ENCODE assay signal across 16 cellular contexts in the genomic region with DNA sequence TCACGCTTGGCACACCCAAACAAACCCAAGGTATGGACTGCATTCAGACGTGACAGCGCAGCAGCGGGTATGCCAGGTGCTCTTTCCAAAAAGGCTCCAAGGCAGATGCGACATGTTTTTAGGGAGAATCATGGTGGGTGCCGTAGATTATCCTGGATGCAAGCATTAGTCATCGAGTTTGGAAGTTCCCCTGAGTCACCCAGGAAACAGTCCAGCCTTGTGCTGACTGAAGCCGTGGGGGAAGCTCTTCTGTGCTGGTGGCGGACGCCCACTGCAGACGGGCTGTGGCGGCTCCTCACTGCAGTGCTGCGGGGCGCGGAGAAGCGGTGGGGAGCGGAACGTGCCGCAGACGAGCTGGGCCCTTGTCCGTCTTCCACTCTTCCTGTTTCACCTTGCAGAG. TPM values are rescaled to one million over a fixed set of nuclear protein-coding genes. Genes with fewer than 3 reads are reported as not detected.
A peak's percentile ranks its signal among the peaks of the same experiment; 100 is the strongest.
DNase-seq lines count a peak whose midpoint lies in the region; ATAC-seq, FAIRE-seq and TF ChIP-seq lines count a peak whose summit lies in the region.
"Had no signal": no experiment of that assay in that cellular context is flagged by ENCODE, and none has a peak within 500 bp of the region (broad histone marks: within the 10 kb centered on the region; RNA-seq: fewer than 3 reads in every experiment).

No MANE protein-coding gene starts in this region.

- peaks cover 42% of the 10 kb centered on the region for H3K36me3 ChIP-seq in brain microvascular endothelial cell (replicated peaks)
- peaks cover 18 to 59% of the 10 kb centered on the region in 2 experiments for H3K36me3 ChIP-seq in keratinocyte (ENCODE audit: control insufficient read depth in 2 of 2, extremely low read depth in 1 of 2, insufficient read depth in 2 of 2, low read length in 2 of 2)

- no peaks in the 10 kb centered on the region for H3K36me3 Mint-ChIP-seq in T-helper 17 cell (ENCODE audit: low read depth)
- H3K36me3 Mint-ChIP-seq in activated T-helper 2 cell treated with anti-CD3 and anti-CD28 coated beads, Interferon-gamma antibody, Interleukin-2, Interleukin-4, amounts not matched to agents 10 μg/mL and 5 μg/mL and 100 μg/mL, durations not matched to agents 14 hours and 24 hours and 36 hours (ENCODE audit: low read depth): peaks cover 81% of the 10 kb centered on the region

- FAIRE-seq in keratinocyte (lab: Jason Lieb, UNC) (peak; percentile 95), GM12892 (lab: Jason Lieb, UNC) (no peak)

- H3K4me2 ChIP-seq in keratinocyte (ENCODE audit: control insufficient read depth, extremely low read depth, insufficient read depth, low read depth, low read length): peak overlapping the region; percentile 52

- H3K9ac ChIP-seq in keratinocyte (ENCODE audit: control insufficient read depth, extremely low read depth, insufficient read depth, low read length): peak overlapping the region; percentile 74
- H3K9ac ChIP-seq: BLaER1 treated with 17β-estradiol and CSF1 and Interleukin-3, amounts not matched to agents 10 nM and 100 nM had no signal

- H3K4me3 ChIP-seq in AG04450 (ENCODE audit: low read depth, low read length) (no peak overlapping the region), brain microvascular endothelial cell (ENCODE audit: low read depth, low read length) (peak overlapping the region; percentile 5), keratinocyte (ENCODE audit: control insufficient read depth in 2 of 3, extremely low read depth in 1 of 3, insufficient read depth in 2 of 3, low read depth in 1 of 3, low read length in 3 of 3) (peak overlapping the region in 1 of 3 experiments; percentile 1)
- H3K4me3 ChIP-seq: BLaER1 treated with 17β-estradiol and CSF1 and Interleukin-3, amounts not matched to agents 10 nM and 100 nM had no signal

- TF ChIP-seq CTCF in AG04450 (IDR thresholded peaks at IDR 0.05; ENCODE audit: low read depth, low read length): no peak
- TF ChIP-seq CTCF in brain microvascular endothelial cell (IDR thresholded peaks at IDR 0.05; ENCODE audit: low read depth, low read length, missing control alignments): no peak
- peak in 1 of 3 experiments; percentile 28 for TF ChIP-seq CTCF in keratinocyte (optimal IDR thresholded peaks at IDR 0.05 in 1 of 3, IDR thresholded peaks at IDR 0.05 in 1 of 3, conservative IDR thresholded peaks at IDR 0.05 in 1 of 3; ENCODE audit: extremely low read depth in 1 of 3, insufficient read depth in 2 of 3, low read length in 3 of 3)

- no peak for ATAC-seq in T-helper 17 cell

- H3K9me1 ChIP-seq in keratinocyte (ENCODE audit: control insufficient read depth, extremely low read depth, insufficient read depth, low read length): peaks cover 2% of the 10 kb centered on the region

- peaks cover 58% of the 10 kb centered on the region for H3K79me2 ChIP-seq in keratinocyte (ENCODE audit: control insufficient read depth, insufficient read depth, low read length)

- CTCF ChIA-PET in AG04450 (lab: Charles Lee): interaction anchor here (0.6 to 4.0 kb wide), 2 partner anchors 14 to 104 kb away, joined by 6 to 29 read pairs; a partner anchor contains a TSS

- dilution Hi-C loops in keratinocyte (cut with MboI; ENCODE audit: extremely low pct_ligation_motif_present, low sequenced_read_pairs): no loop called here

- no peak overlapping the region for H3K27ac Mint-ChIP-seq in T-helper 17 cell
- no peak overlapping the region for H3K27ac Mint-ChIP-seq in activated T-helper 2 cell treated with anti-CD3 and anti-CD28 coated beads, Interferon-gamma antibody, Interleukin-2, Interleukin-4, amounts not matched to agents 10 μg/mL and 5 μg/mL and 100 μg/mL, durations not matched to agents 14 hours and 24 hours and 36 hours
- H3K27ac Mint-ChIP-seq: activated T-helper 1 cell treated with anti-CD3 and anti-CD28 coated beads, Interleukin-12 subunit alpha, Interleukin-12 subunit beta, Interleukin-2, Interleukin-4 antibody, amounts not matched to agents 30 ng/mL and 10 ng/mL and 1 ng/mL, durations not matched to agents 14 hours and 24 hours and 36 hours had no signal

- H2AFZ ChIP-seq in keratinocyte (ENCODE audit: control insufficient read depth, low read length): no peak overlapping the region

- H3K9me3 ChIP-seq in AG04450 (ENCODE audit: control insufficient read depth, insufficient read depth, low read length) (peaks cover 8% of the 10 kb centered on the region), keratinocyte (ENCODE audit: control insufficient read depth, low read depth, low read length) (peaks cover 7% of the 10 kb centered on the region), T-helper 17 cell (ENCODE audit: control insufficient read depth, low read length, poor library complexity, severe bottlenecking) (no peaks in the 10 kb centered on the region)
- H3K9me3 ChIP-seq: BLaER1 treated with 17β-estradiol and CSF1 and Interleukin-3, amounts not matched to agents 10 nM and 100 nM had no signal

- POLR2A ChIA-PET in AG04450 (lab: Yijun Ruan, JAX): no interaction called here

- no peak for TF ChIP-seq POLR2A in GM12892 (IDR thresholded peaks at IDR 0.05; ENCODE audit: low read depth, low read length)

- H3K27me3 ChIP-seq in AG04450 (ENCODE audit: control insufficient read depth, insufficient read depth, low read length) (no peaks in the 10 kb centered on the region), brain microvascular endothelial cell (replicated peaks) (no peaks in the 10 kb centered on the region), keratinocyte (ENCODE audit: control insufficient read depth, extremely low read depth, insufficient read depth, low read length) (no peaks in the 10 kb centered on the region)
- H3K27me3 ChIP-seq: BLaER1 treated with 17β-estradiol and CSF1 and Interleukin-3, amounts not matched to agents 10 nM and 100 nM had no signal

- H3K4me3 Mint-ChIP-seq in T-helper 17 cell: no peak overlapping the region
- no peak overlapping the region for H3K4me3 Mint-ChIP-seq in activated T-helper 2 cell treated with anti-CD3 and anti-CD28 coated beads, Interferon-gamma antibody, Interleukin-2, Interleukin-4, amounts not matched to agents 10 μg/mL and 5 μg/mL and 100 μg/mL, durations not matched to agents 14 hours and 24 hours and 36 hours (ENCODE audit: low read depth)
- H3K4me3 Mint-ChIP-seq: activated T-helper 1 cell treated with anti-CD3 and anti-CD28 coated beads, Interleukin-12 subunit alpha, Interleukin-12 subunit beta, Interleukin-2, Interleukin-4 antibody, amounts not matched to agents 30 ng/mL and 10 ng/mL and 1 ng/mL, durations not matched to agents 14 hours and 24 hours and 36 hours; neural crest cell had no signal

- H4K20me1 ChIP-seq in keratinocyte (ENCODE audit: control insufficient read depth, extremely low read depth, insufficient read depth, low read length): no peaks in the 10 kb centered on the region

- H3K4me1 Mint-ChIP-seq in T-helper 17 cell: peaks cover 4% of the 10 kb centered on the region
- no peaks in the 10 kb centered on the region for H3K4me1 Mint-ChIP-seq in activated T-helper 2 cell treated with anti-CD3 and anti-CD28 coated beads, Interferon-gamma antibody, Interleukin-2, Interleukin-4, amounts not matched to agents 10 μg/mL and 5 μg/mL and 100 μg/mL, durations not matched to agents 14 hours and 24 hours and 36 hours (ENCODE audit: low read depth)
- H3K4me1 Mint-ChIP-seq: neural crest cell had no signal

- H3K4me1 ChIP-seq in keratinocyte (ENCODE audit: control insufficient read depth, extremely low read depth, insufficient read depth, low read length): peaks cover 57% of the 10 kb centered on the region

- in situ Hi-C loops in brain microvascular endothelial cell (cut with HindIII; ENCODE audit: low pct_ligation_motif_present, low sequenced_read_pairs): no loop called here

- DNase-seq in AG04450 (ENCODE audit: low read depth, low spot score): no peak
- DNase-seq in M059J (ENCODE audit: low read depth): peak; percentile 80
- peak; percentile 89 for DNase-seq in brain microvascular endothelial cell
- peak; percentile 76 for DNase-seq in keratinocyte (ENCODE audit: low read depth, low spot score)
- DNase-seq in T-helper 17 cell: no peak
- DNase-seq in NCI-H524 treated with DMSO at 0.1 percent for 48 hours (lab: John Stamatoyannopoulos, UW): no peak
- DNase-seq in GM12892 (ENCODE audit: insufficient read length): no peak
- no peak for DNase-seq in activated T-helper 2 cell treated with anti-CD3 and anti-CD28 coated beads, Interferon-gamma antibody, Interleukin-2, Interleukin-4, amounts not matched to agents 10 μg/mL and 5 μg/mL and 100 μg/mL, durations not matched to agents 14 hours and 24 hours and 36 hours (ENCODE audit: low spot score)
- DNase-seq: activated CD4-positive, CD25-positive, alpha-beta regulatory T cell treated with anti-CD3 and anti-CD28 coated beads, Interleukin-2, amount 50 U/mL, for 72 hours; left ventricle myocardium superior; NCI-H1092; NCI-H524; SIG-M5 had no signal

- no peaks in the 10 kb centered on the region for H3K27me3 Mint-ChIP-seq in T-helper 17 cell
- no peaks in the 10 kb centered on the region for H3K27me3 Mint-ChIP-seq in activated T-helper 2 cell treated with anti-CD3 and anti-CD28 coated beads, Interferon-gamma antibody, Interleukin-2, Interleukin-4, amounts not matched to agents 10 μg/mL and 5 μg/mL and 100 μg/mL, durations not matched to agents 14 hours and 24 hours and 36 hours (ENCODE audit: low read depth)

- H3K9me3 Mint-ChIP-seq in activated T-helper 2 cell treated with anti-CD3 and anti-CD28 coated beads, Interferon-gamma antibody, Interleukin-2, Interleukin-4, amounts not matched to agents 10 μg/mL and 5 μg/mL and 100 μg/mL, durations not matched to agents 14 hours and 24 hours and 36 hours: no peaks in the 10 kb centered on the region
- H3K9me3 Mint-ChIP-seq: activated T-helper 1 cell treated with anti-CD3 and anti-CD28 coated beads, Interleukin-12 subunit alpha, Interleukin-12 subunit beta, Interleukin-2, Interleukin-4 antibody, amounts not matched to agents 30 ng/mL and 10 ng/mL and 1 ng/mL, durations not matched to agents 14 hours and 24 hours and 36 hours; neural crest cell had no signal

- intact Hi-C loops in activated T-helper 2 cell treated with anti-CD3 and anti-CD28 coated beads, Interferon-gamma antibody, Interleukin-2, Interleukin-4, amounts not matched to agents 10 μg/mL and 5 μg/mL and 100 μg/mL, durations not matched to agents 14 hours and 24 hours and 36 hours (cut with micrococcal nuclease): no loop called here

- H3K27ac ChIP-seq in AG04450 (ENCODE audit: low read depth, low read length) (peak overlapping the region; percentile 21), brain microvascular endothelial cell (peak overlapping the region; percentile 89), keratinocyte (ENCODE audit: control insufficient read depth, insufficient read depth, low read length) (peak overlapping the region; percentile 98)
- H3K27ac ChIP-seq: BLaER1 treated with 17β-estradiol and CSF1 and Interleukin-3, amounts not matched to agents 10 nM and 100 nM had no signal

RNA-seq across cellular contexts. Expression of a gene that starts 13.9 kb away (rescaled TPM):
- polyA plus RNA-seq in AG04450 (2011; rRNA removed) (39.2 and 41.2 TPM in 2 replicates), keratinocyte (108 to 198 TPM (median 166 TPM) in 3 replicates)
- polyA minus RNA-seq in AG04450 (2011; rRNA and poly(A)+ RNA removed): 25.6 and 29.2 TPM in 2 replicates
- 126 and 168 TPM in 2 replicates for total RNA-seq in M059J (2014; rRNA removed; shearing (Covaris generic))
- 134 TPM for polyA plus RNA-seq in keratinocyte (2011; ENCODE audit: low read depth)
- polyA plus RNA-seq in keratinocyte (2011; cell fraction: cytosol; rRNA removed): 92.6 and 124 TPM in 2 replicates
- polyA plus RNA-seq in keratinocyte (2011; cell fraction: nucleus; rRNA removed): 76.0 and 90.7 TPM in 2 replicates
- polyA plus RNA-seq in keratinocyte (2012; ENCODE audit: low replicate concordance): 46.4 and 131 TPM in 2 replicates
- polyA minus RNA-seq in keratinocyte: 67.2 to 91.0 TPM (median 76.4 TPM) in 3 replicates
- polyA minus RNA-seq in keratinocyte (2011; cell fraction: cytosol; rRNA and poly(A)+ RNA removed): 88.4 TPM
- polyA minus RNA-seq in keratinocyte (2011; cell fraction: nucleus; rRNA and poly(A)+ RNA removed): 33.7 and 62.7 TPM in 2 replicates
- 10 to 100 TPM; 11.6 to 14.4 TPM for total RNA-seq in T-helper 17 cell
- 38.6 TPM for polyA plus RNA-seq in GM12892 (2012; ENCODE audit: missing spikeins)
- total RNA-seq in activated T-helper 2 cell treated with anti-CD3 and anti-CD28 coated beads, Interferon-gamma antibody, Interleukin-2, Interleukin-4, amounts not matched to agents 10 μg/mL and 5 μg/mL and 100 μg/mL, durations not matched to agents 14 hours and 24 hours and 36 hours: 95.0 and 98.0 TPM in 2 replicates

RNA-seq across cellular contexts. Expression of a gene that starts 14.0 kb away (rescaled TPM):
- polyA plus RNA-seq in AG04450 (2011; rRNA removed) (11.8 and 14.7 TPM in 2 replicates), keratinocyte (8.3 to 23.3 TPM (median 11.7 TPM) in 3 replicates)
- polyA minus RNA-seq in AG04450 (2011; rRNA and poly(A)+ RNA removed): 17.8 and 31.3 TPM in 2 replicates
- total RNA-seq in M059J (2014; rRNA removed; shearing (Covaris generic)): 7.1 and 9.4 TPM in 2 replicates
- 12.2 TPM for polyA plus RNA-seq in keratinocyte (2011; ENCODE audit: low read depth)
- polyA plus RNA-seq in keratinocyte (2011; cell fraction: cytosol; rRNA removed): 1.7 and 4.2 TPM in 2 replicates
- polyA plus RNA-seq in keratinocyte (2011; cell fraction: nucleus; rRNA removed): 77.9 and 107 TPM in 2 replicates
- polyA plus RNA-seq in keratinocyte (2012; ENCODE audit: low replicate concordance): 16.0 and 18.7 TPM in 2 replicates
- 22.4 to 33.9 TPM (median 28.8 TPM) in 3 replicates for polyA minus RNA-seq in keratinocyte
- 13.6 TPM for polyA minus RNA-seq in keratinocyte (2011; cell fraction: cytosol; rRNA and poly(A)+ RNA removed)
- 35.7 and 44.6 TPM in 2 replicates for polyA minus RNA-seq in keratinocyte (2011; cell fraction: nucleus; rRNA and poly(A)+ RNA removed)
- total RNA-seq in T-helper 17 cell: 100 to 1,000 TPM; 221 to 247 TPM
- polyA plus RNA-seq in GM12892 (2012; ENCODE audit: missing spikeins): 34.2 TPM
- 74.8 and 77.5 TPM in 2 replicates for total RNA-seq in activated T-helper 2 cell treated with anti-CD3 and anti-CD28 coated beads, Interferon-gamma antibody, Interleukin-2, Interleukin-4, amounts not matched to agents 10 μg/mL and 5 μg/mL and 100 μg/mL, durations not matched to agents 14 hours and 24 hours and 36 hours

Comparison
In these comparisons a context has a peak if more than half of its experiments do, and no peak if none do; other contexts are left out.
1. DNase-seq: peak in M059J (single experiment), brain microvascular endothelial cell (single experiment) and keratinocyte (single experiment); none in AG04450 (single experiment), T-helper 17 cell (0 of 3), NCI-H524 treated with DMSO at 0.1 percent for 48 hours (single experiment), GM12892 (single experiment) and activated T-helper 2 cell treated with anti-CD3 and anti-CD28 coated beads, Interferon-gamma antibody, Interleukin-2, Interleukin-4, amounts not matched to agents 10 μg/mL and 5 μg/mL and 100 μg/mL, durations not matched to agents 14 hours and 24 hours and 36 hours (single experiment).
2. H3K27ac ChIP-seq: peak in every context shown above with its lines; median percentile 98 in keratinocyte; 89 in brain microvascular endothelial cell; 21 in AG04450.